Comparison of ENCODE assay signal across 20 cellular contexts in the genomic region with DNA sequence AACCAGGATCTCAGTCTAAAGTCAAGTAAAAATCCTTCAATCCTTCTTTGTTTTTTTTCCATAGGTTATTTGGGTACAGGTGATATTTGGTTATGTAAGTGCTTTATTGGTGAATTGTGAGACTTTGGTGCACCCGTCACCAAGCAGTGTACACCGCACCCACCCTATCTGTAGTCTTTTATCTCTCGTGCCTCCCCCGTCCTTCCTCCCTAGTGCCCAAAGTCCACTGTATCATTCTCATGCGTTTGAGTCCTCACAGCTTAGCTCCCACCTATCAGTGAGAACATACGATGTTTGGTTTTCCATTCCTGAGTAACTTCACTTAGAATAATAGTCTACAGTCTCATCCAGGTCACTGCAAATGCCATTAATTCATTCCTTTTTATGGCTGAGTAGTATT. TPM values are rescaled to one million over a fixed set of nuclear protein-coding genes. Genes with fewer than 3 reads are reported as not detected.
"Had no signal": no experiment of that assay in that cellular context is flagged by ENCODE, and none has a peak within 500 bp of the region (broad histone marks: within the 10 kb centered on the region; RNA-seq: fewer than 3 reads in every experiment).

No MANE protein-coding gene starts in this region.

- DNase-seq: Karpas-422, KG1, MM.1S, NCI-H1092 treated with DMSO at 0.1 percent for 48 hours, NCI-H1436, NCI-H187, NCI-H2029, NCI-H2081 treated with DMSO at 0.1 percent for 48 hours, NCI-H2171, NCI-H446, NCI-H510A, NCI-H524 treated with DMSO at 0.1 percent for 48 hours, NCI-H69, NCI-H774, SHP77, SJCRH30 had no signal

- H3K9me3 ChIP-seq: SJCRH30 had no signal

- H3K27ac ChIP-seq: RWPE1, SJCRH30 had no signal

- H3K36me3 ChIP-seq: SJCRH30 had no signal

- ATAC-seq: Panc1 had no signal

- H3K4me3 ChIP-seq: SJCRH30 had no signal

- H3K27me3 ChIP-seq: SJCRH30 had no signal

RNA-seq across cellular contexts. Expression of a gene that starts 0.9 kb away (rescaled TPM):
- total RNA-seq: HT-29, IMR-90, SJCRH30 had no signal

RNA-seq across cellular contexts. Expression of a gene that starts 27.6 kb away (rescaled TPM):
- total RNA-seq: HT-29, IMR-90, SJCRH30 had no signal
- polyA plus RNA-seq: IMR-90 had no signal
